In the genomic region with DNA sequence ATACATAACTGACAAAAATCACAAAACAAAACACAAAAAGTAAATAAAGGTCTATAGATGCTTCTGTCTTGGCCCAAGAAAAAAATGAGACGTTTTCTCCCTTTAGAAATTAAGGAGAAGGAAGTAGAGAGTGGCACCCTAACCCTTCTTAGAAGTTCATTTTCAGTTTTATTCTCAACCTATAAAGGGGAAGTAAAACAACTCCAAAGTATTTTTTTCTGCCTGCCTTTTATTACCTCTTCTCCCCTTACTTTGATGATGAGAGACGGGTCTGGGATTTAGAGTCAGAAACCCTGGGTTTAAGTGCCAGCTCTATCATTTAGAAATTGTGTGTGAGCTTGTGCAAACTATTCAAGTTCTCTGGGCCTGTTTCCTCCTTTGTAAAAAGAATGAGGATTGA, we compare ENCODE assay signal across 14 cellular contexts. TPM values are rescaled to one million over a fixed set of nuclear protein-coding genes. Genes with fewer than 3 reads are reported as not detected.
DNase-seq lines count a peak whose midpoint lies in the region; ATAC-seq and TF ChIP-seq lines count a peak whose summit lies in the region.
"Had no signal": no experiment of that assay in that cellular context is flagged by ENCODE, and none has a peak within 500 bp of the region (broad histone marks: within the 10 kb centered on the region; RNA-seq: fewer than 3 reads in every experiment).

No MANE protein-coding gene starts in this region.

- no peak for TF ChIP-seq CTCF in activated B cell treated with CpG ODN at 0.5 μM for 24 hours (IDR thresholded peaks at IDR 0.05)

- no peak for DNase-seq in activated naive CD4-positive, alpha-beta T cell treated with anti-CD3 and anti-CD28 coated beads for 36 hours
- peak; percentile 85 for DNase-seq in MV-4-11 (lab: John Stamatoyannopoulos, UW)
- no peak for DNase-seq in activated B cell treated with CpG ODN at 0.5 μM for 24 hours
- DNase-seq in stimulated activated effector memory CD8-positive, alpha-beta T cell treated with anti-CD3 and anti-CD28 coated beads, Interleukin-12 subunit alpha, Interleukin-12 subunit beta, amount 100 ng/mL, for 72 hours (ENCODE audit: low spot score in 2 of 2): no peak
- no peak for DNase-seq in sciatic nerve (ENCODE audit: low spot score)
- DNase-seq in D341Med (ENCODE audit: low spot score): no peak
- no peak for DNase-seq in NCI-H146 (lab: John Stamatoyannopoulos, UW)
- DNase-seq: HFFc6, left colon, MG63, T1000, transverse colon had no signal

- no peak for ATAC-seq in activated B cell treated with CpG ODN at 0.5 μM for 24 hours (ENCODE audit: low read depth)
- ATAC-seq in stimulated activated effector memory CD8-positive, alpha-beta T cell treated with anti-CD3 and anti-CD28 coated beads, Interleukin-12 subunit alpha, Interleukin-12 subunit beta, amount 100 ng/mL, for 72 hours: no peak
- no peak for ATAC-seq in sciatic nerve
- ATAC-seq: left colon, Panc1 had no signal

- H3K4me1 Mint-ChIP-seq in activated naive CD4-positive, alpha-beta T cell treated with anti-CD3 and anti-CD28 coated beads, Interleukin-2, amount 50 U/mL, for 24 hours: peaks cover 37% of the 10 kb centered on the region
- H3K4me1 Mint-ChIP-seq in activated naive CD4-positive, alpha-beta T cell treated with anti-CD3 and anti-CD28 coated beads for 36 hours (ENCODE audit: low read depth): peaks cover 42% of the 10 kb centered on the region
- H3K4me1 Mint-ChIP-seq in activated B cell treated with CpG ODN at 0.5 μM for 24 hours: peaks cover 43% of the 10 kb centered on the region
- H3K4me1 Mint-ChIP-seq in stimulated activated effector memory CD8-positive, alpha-beta T cell treated with anti-CD3 and anti-CD28 coated beads, Interleukin-12 subunit alpha, Interleukin-12 subunit beta, amount 100 ng/mL, for 72 hours: peaks cover 37% of the 10 kb centered on the region

- H3K9me3 Mint-ChIP-seq in activated naive CD4-positive, alpha-beta T cell treated with anti-CD3 and anti-CD28 coated beads, Interleukin-2, amount 50 U/mL, for 24 hours: no peaks in the 10 kb centered on the region
- no peaks in the 10 kb centered on the region for H3K9me3 Mint-ChIP-seq in activated naive CD4-positive, alpha-beta T cell treated with anti-CD3 and anti-CD28 coated beads for 36 hours
- H3K9me3 Mint-ChIP-seq in activated B cell treated with CpG ODN at 0.5 μM for 24 hours: no peaks in the 10 kb centered on the region
- H3K9me3 Mint-ChIP-seq in stimulated activated effector memory CD8-positive, alpha-beta T cell treated with anti-CD3 and anti-CD28 coated beads, Interleukin-12 subunit alpha, Interleukin-12 subunit beta, amount 100 ng/mL, for 72 hours: no peaks in the 10 kb centered on the region
- H3K9me3 Mint-ChIP-seq: HFFc6 had no signal

- CTCF ChIA-PET in activated naive CD4-positive, alpha-beta T cell treated with anti-CD3 and anti-CD28 coated beads for 36 hours (lab: Charles Lee): interaction anchor here (0.6 kb wide), 1 partner anchor 340 kb away, joined by 5 read pairs; no protein-coding TSS in a partner anchor
- CTCF ChIA-PET in activated B cell treated with CpG ODN at 0.5 μM for 24 hours (lab: Charles Lee): interaction anchor here (1.3 kb wide), 1 partner anchor 8 kb away, joined by 3 read pairs; no protein-coding TSS in a partner anchor

- POLR2A ChIA-PET in activated B cell treated with CpG ODN at 0.5 μM for 24 hours (lab: Charles Lee): interaction anchor here (0.6 to 3.2 kb wide), 5 partner anchors 24 to 120 kb away, joined by 3 to 19 read pairs (median 5); a partner anchor contains a TSS

- intact Hi-C loops in activated naive CD4-positive, alpha-beta T cell treated with anti-CD3 and anti-CD28 coated beads for 36 hours (cut with micrococcal nuclease): no loop called here
- intact Hi-C loops in activated B cell treated with CpG ODN at 0.5 μM for 24 hours (cut with micrococcal nuclease) (no loop called here), sciatic nerve (cut with DNase I) (no loop called here)

- H3K27ac Mint-ChIP-seq in activated naive CD4-positive, alpha-beta T cell treated with anti-CD3 and anti-CD28 coated beads, Interleukin-2, amount 50 U/mL, for 24 hours: peak overlapping the region; percentile 51
- no peak overlapping the region for H3K27ac Mint-ChIP-seq in activated naive CD4-positive, alpha-beta T cell treated with anti-CD3 and anti-CD28 coated beads for 36 hours
- peak overlapping the region; percentile 78 for H3K27ac Mint-ChIP-seq in activated B cell treated with CpG ODN at 0.5 μM for 24 hours
- H3K27ac Mint-ChIP-seq in stimulated activated effector memory CD8-positive, alpha-beta T cell treated with anti-CD3 and anti-CD28 coated beads, Interleukin-12 subunit alpha, Interleukin-12 subunit beta, amount 100 ng/mL, for 72 hours: peak overlapping the region; percentile 8
- H3K27ac Mint-ChIP-seq: HFFc6 had no signal

- H3K27me3 Mint-ChIP-seq in activated naive CD4-positive, alpha-beta T cell treated with anti-CD3 and anti-CD28 coated beads, Interleukin-2, amount 50 U/mL, for 24 hours: no peaks in the 10 kb centered on the region
- H3K27me3 Mint-ChIP-seq in activated naive CD4-positive, alpha-beta T cell treated with anti-CD3 and anti-CD28 coated beads for 36 hours (ENCODE audit: low read depth): no peaks in the 10 kb centered on the region
- no peaks in the 10 kb centered on the region for H3K27me3 Mint-ChIP-seq in activated B cell treated with CpG ODN at 0.5 μM for 24 hours

- H3K4me3 Mint-ChIP-seq in activated naive CD4-positive, alpha-beta T cell treated with anti-CD3 and anti-CD28 coated beads, Interleukin-2, amount 50 U/mL, for 24 hours: no peak overlapping the region
- no peak overlapping the region for H3K4me3 Mint-ChIP-seq in activated naive CD4-positive, alpha-beta T cell treated with anti-CD3 and anti-CD28 coated beads for 36 hours
- H3K4me3 Mint-ChIP-seq in activated B cell treated with CpG ODN at 0.5 μM for 24 hours: peak overlapping the region; percentile 26
- H3K4me3 Mint-ChIP-seq in stimulated activated effector memory CD8-positive, alpha-beta T cell treated with anti-CD3 and anti-CD28 coated beads, Interleukin-12 subunit alpha, Interleukin-12 subunit beta, amount 100 ng/mL, for 72 hours: peak overlapping the region; percentile 90

- H3K36me3 Mint-ChIP-seq in activated naive CD4-positive, alpha-beta T cell treated with anti-CD3 and anti-CD28 coated beads, Interleukin-2, amount 50 U/mL, for 24 hours: peaks cover 19% of the 10 kb centered on the region
- H3K36me3 Mint-ChIP-seq in activated naive CD4-positive, alpha-beta T cell treated with anti-CD3 and anti-CD28 coated beads for 36 hours (ENCODE audit: low read depth): peaks cover 51% of the 10 kb centered on the region
- H3K36me3 Mint-ChIP-seq in activated B cell treated with CpG ODN at 0.5 μM for 24 hours (ENCODE audit: low read depth): peaks cover 23% of the 10 kb centered on the region
- H3K36me3 Mint-ChIP-seq in stimulated activated effector memory CD8-positive, alpha-beta T cell treated with anti-CD3 and anti-CD28 coated beads, Interleukin-12 subunit alpha, Interleukin-12 subunit beta, amount 100 ng/mL, for 72 hours: peaks cover 82% of the 10 kb centered on the region

RNA-seq across cellular contexts. Expression of a gene that starts 2.8 kb away (rescaled TPM):
- 10 to 100 TPM; 74.9 to 75.0 TPM for total RNA-seq in activated naive CD4-positive, alpha-beta T cell treated with anti-CD3 and anti-CD28 coated beads for 36 hours
- total RNA-seq in activated B cell treated with CpG ODN at 0.5 μM for 24 hours (15.1 and 16.8 TPM in 2 replicates), sciatic nerve (6.4 TPM)

RNA-seq across cellular contexts. Expression of a gene that starts 13.8 kb away (rescaled TPM):
- 1 to 10 TPM; 3.5 to 3.7 TPM for total RNA-seq in activated naive CD4-positive, alpha-beta T cell treated with anti-CD3 and anti-CD28 coated beads for 36 hours
- total RNA-seq in activated B cell treated with CpG ODN at 0.5 μM for 24 hours (0.29 and 0.46 TPM in 2 replicates), sciatic nerve (0.67 TPM)

RNA-seq across cellular contexts. Expression of a gene that starts 24.3 kb away (rescaled TPM):
- total RNA-seq in activated naive CD4-positive, alpha-beta T cell treated with anti-CD3 and anti-CD28 coated beads for 36 hours: 1,000 to 10,000 TPM; 1,279 to 1,321 TPM
- total RNA-seq in activated B cell treated with CpG ODN at 0.5 μM for 24 hours (1,104 and 1,342 TPM in 2 replicates), sciatic nerve (690 TPM)

Comparison
In these comparisons a context has a peak if more than half of its experiments do, and no peak if none do; other contexts are left out.
1. H3K4me3 Mint-ChIP-seq: peak in activated B cell treated with CpG ODN at 0.5 μM for 24 hours (single experiment) and stimulated activated effector memory CD8-positive, alpha-beta T cell treated with anti-CD3 and anti-CD28 coated beads, Interleukin-12 subunit alpha, Interleukin-12 subunit beta, amount 100 ng/mL, for 72 hours (single experiment); none in activated naive CD4-positive, alpha-beta T cell treated with anti-CD3 and anti-CD28 coated beads, Interleukin-2, amount 50 U/mL, for 24 hours (single experiment) and activated naive CD4-positive, alpha-beta T cell treated with anti-CD3 and anti-CD28 coated beads for 36 hours (single experiment).